19 cellular contexts compared by ENCODE assay signal in the genomic region with DNA sequence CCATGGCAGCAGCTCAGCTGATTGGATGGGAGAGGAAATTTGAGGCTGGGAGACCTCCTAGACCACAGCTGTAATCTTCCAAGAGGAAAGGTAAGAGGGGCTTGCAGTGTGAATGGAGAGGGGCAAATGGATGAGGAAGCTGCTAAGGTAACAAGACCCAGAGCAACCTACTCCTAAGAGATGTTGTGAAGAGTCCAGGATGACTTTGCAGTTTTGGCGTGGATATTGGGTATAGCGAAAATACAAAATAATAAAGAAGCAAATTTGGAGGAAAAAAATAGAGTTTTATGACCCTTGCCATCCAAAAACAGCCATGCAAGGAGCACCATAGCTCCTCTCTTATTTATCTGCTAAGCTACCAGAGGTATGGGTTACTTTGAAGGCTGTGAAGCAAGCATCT.
DNase-seq lines count a peak whose midpoint lies in the region; ATAC-seq, FAIRE-seq and TF ChIP-seq lines count a peak whose summit lies in the region.
"Had no signal": no experiment of that assay in that cellular context is flagged by ENCODE, and none has a peak within 500 bp of the region (broad histone marks: within the 10 kb centered on the region; RNA-seq: fewer than 3 reads in every experiment).

No MANE protein-coding gene starts in this region.

- no peaks in the 10 kb centered on the region for H3K79me1 ChIP-seq in H1 (ENCODE audit: low read depth, low read length)

- H3K23ac ChIP-seq in H1 (ENCODE audit: insufficient read length) = no peak overlapping the region

- H4K20me1 ChIP-seq in OCI-LY3 (ENCODE audit: insufficient read depth, low read length) (no peaks in the 10 kb centered on the region), H1 (replicated peaks in 1 of 2; ENCODE audit: control insufficient read depth in 1 of 2, insufficient read depth in 2 of 2, low read length in 2 of 2) (no peaks in the 10 kb centered on the region)
- H4K20me1 ChIP-seq: BLaER1 had no signal

- no peaks in the 10 kb centered on the region for H3K9me3 ChIP-seq in OCI-LY3 (ENCODE audit: insufficient read depth, low read length)
- H3K9me3 ChIP-seq in H1 (ENCODE audit: insufficient read depth in 2 of 2, low read depth in 1 of 2, low read length in 1 of 2) = no peaks in the 10 kb centered on the region
- H3K9me3 ChIP-seq: BLaER1, Caco-2, HAP-1 had no signal

- H3K4me1 ChIP-seq in OCI-LY3 (ENCODE audit: low read length) (peaks cover 58% of the 10 kb centered on the region), H1 (replicated peaks in 1 of 4; ENCODE audit: control insufficient read depth in 3 of 4, insufficient read depth in 4 of 4, low read length in 3 of 4) (peaks cover 0 to 10% (median 4%) of the 10 kb centered on the region in 4 experiments; a peak in 4 of 7 replicates)
- H3K4me1 ChIP-seq: Caco-2, HAP-1 had no signal

- no peak for TF ChIP-seq EP300 in H1 (IDR thresholded peaks at IDR 0.05; ENCODE audit: borderline replicate concordance in 1 of 2, low read depth in 2 of 2, low read length in 2 of 2)

- H2BK5ac ChIP-seq in H1 (ENCODE audit: low read depth, low read length) = no peak overlapping the region

- no peak overlapping the region for H3K18ac ChIP-seq in H1 (ENCODE audit: extremely low read depth, low read length)

- H3K27me3 ChIP-seq in OCI-LY3 (ENCODE audit: low read depth, low read length) (0 out of 2 replicates have a peak, but pooled peaks cover 12% of the 10 kb centered on the region), H1 (replicated peaks in 1 of 4; ENCODE audit: control insufficient read depth in 3 of 4, extremely low read depth in 1 of 4, insufficient read depth in 3 of 4, low read length in 3 of 4) (no peaks in the 10 kb centered on the region)
- H3K27me3 ChIP-seq: BLaER1 had no signal

- H3K36me3 ChIP-seq in OCI-LY3 (replicated peaks; ENCODE audit: low read depth, low read length) (no peaks in the 10 kb centered on the region), H1 (ENCODE audit: control insufficient read depth in 2 of 4, insufficient read depth in 4 of 4, low read length in 3 of 4) (no peaks in the 10 kb centered on the region)
- H3K36me3 ChIP-seq: BLaER1, HAP-1 had no signal

- CTCF ChIA-PET in H1 (lab: Charles Lee; ENCODE audit: partially characterized antibody) = interaction anchor here (1.8 to 2.9 kb wide), 2 partner anchors 17 to 32 kb away, joined by 5 to 10 read pairs; no protein-coding TSS in a partner anchor

- no peak overlapping the region for H4K5ac ChIP-seq in H1 (ENCODE audit: insufficient read length, low read depth, low read length)

- no peak for TF ChIP-seq RAD21 in H1 (IDR thresholded peaks at IDR 0.05 in 1 of 2, conservative IDR thresholded peaks at IDR 0.05 in 1 of 2; ENCODE audit: low read depth in 2 of 2, low read length in 2 of 2)

- DNase-seq in GM19239 (ENCODE audit: insufficient read length, low spot score) = no peak
- DNase-seq in H1 (ENCODE audit: low read depth in 1 of 2, low spot score in 2 of 2) = no peak
- no peak for DNase-seq in NCI-H2081 (lab: John Stamatoyannopoulos, UW)
- DNase-seq: Caco-2; CD4-positive, CD25-positive, alpha-beta regulatory T cell; CD8-positive, alpha-beta T cell; DMS79; EL; GDM1; HFFc6 had no signal

- peak overlapping the region; percentile 39; the same call in 1 of the 2 replicates for H3K4me3 ChIP-seq in OCI-LY3 (ENCODE audit: low read length)
- no peak overlapping the region for H3K4me3 ChIP-seq in H1 (ENCODE audit: extremely low read depth in 1 of 4, insufficient read depth in 2 of 4, low read depth in 3 of 4, low read length in 4 of 4)
- H3K4me3 ChIP-seq: BLaER1, GM12878, GM23338, HAP-1 had no signal

- no peak overlapping the region for H2AK5ac ChIP-seq in H1 (ENCODE audit: low read depth, low read length)

- FAIRE-seq in GM19239 (lab: Jason Lieb, UNC) (peak; percentile 42), H1 (lab: Jason Lieb, UNC) (no peak)
- FAIRE-seq: GM12878, H54 had no signal

- no peaks in the 10 kb centered on the region for H3K79me2 ChIP-seq in OCI-LY3 (ENCODE audit: low read length)
- no peaks in the 10 kb centered on the region for H3K79me2 ChIP-seq in H1 (ENCODE audit: control insufficient read depth in 1 of 2, insufficient read depth in 2 of 2, low read length in 2 of 2)

- POLR2A ChIA-PET in H1 (lab: Charles Lee; ENCODE audit: partially characterized antibody) = no interaction called here

- no peak for TF ChIP-seq POLR2A in H1 (IDR thresholded peaks at IDR 0.05; ENCODE audit: control extremely low read depth in 1 of 2, low read depth in 2 of 2, low read length in 2 of 2)

- 89 to 100% methylated on average over 2 of the region's 2 CpGs for WGBS in H1 (ENCODE audit: extremely low coverage in 1 of 2, insufficient coverage in 1 of 2, insufficient read length in 1 of 2, insufficient replicate concordance in 2 of 2, low coverage in 1 of 2, low lambda C conversion rate in 2 of 2, missing lambda C conversion rate in 1 of 2), 2 experiments

- 0 out of 2 replicates have a peak overlapping the region, but pooled peaks have one; percentile 35 for H2BK20ac ChIP-seq in H1 (ENCODE audit: low read length)

- H3K27ac ChIP-seq in OCI-LY3 (ENCODE audit: low read length) (no peak overlapping the region), H1 (ENCODE audit: low read depth, low read length) (no peak overlapping the region)
- H3K27ac ChIP-seq: BLaER1, C4-2B had no signal

- no peak overlapping the region for H2BK120ac ChIP-seq in H1 (replicated peaks; ENCODE audit: low read depth, low read length)

- 0 out of 2 replicates have a peak overlapping the region, but pooled peaks have one; percentile 54 for H2BK15ac ChIP-seq in H1 (ENCODE audit: low read length)

- no peak overlapping the region for H3K4ac ChIP-seq in H1 (replicated peaks; ENCODE audit: insufficient read length, low read depth, low read length)

- H3K14ac ChIP-seq in H1 (ENCODE audit: insufficient read length) = no peak overlapping the region

- H3K23me2 ChIP-seq in H1 (ENCODE audit: low read depth, low read length) = no peaks in the 10 kb centered on the region

- no peak overlapping the region for H4K8ac ChIP-seq in H1 (ENCODE audit: extremely low read depth, insufficient read depth, low read length)

- no peak overlapping the region for H2BK12ac ChIP-seq in H1 (ENCODE audit: low read depth, low read length)

- ATAC-seq in GM19324 (IDR thresholded peaks at IDR 0.05; ENCODE audit: low FRiP score, unreplicated experiment) (no peak), GM19467 (IDR thresholded peaks at IDR 0.05; ENCODE audit: unreplicated experiment) (no peak)
- ATAC-seq: CD8-positive, alpha-beta T cell; GM12878; GM23338 had no signal

- H3K9ac ChIP-seq in OCI-LY3 (ENCODE audit: low read length) (no peak overlapping the region), H1 (replicated peaks in 1 of 4; ENCODE audit: extremely low read depth in 1 of 4, low read depth in 3 of 4, low read length in 3 of 4) (no peak overlapping the region)
- H3K9ac ChIP-seq: BLaER1 had no signal

- no peak overlapping the region for H3K56ac ChIP-seq in H1 (replicated peaks; ENCODE audit: insufficient read length, low read depth, low read length)

- TF ChIP-seq CTCF in OCI-LY3 (IDR thresholded peaks at IDR 0.05; ENCODE audit: low read depth, low read length) = no peak
- TF ChIP-seq CTCF in H1 (IDR thresholded peaks at IDR 0.05; ENCODE audit: control extremely low read depth in 1 of 3, insufficient read depth in 1 of 3, low read depth in 1 of 3, low read length in 3 of 3) = no peak

- H2AFZ ChIP-seq in OCI-LY3 (ENCODE audit: low read depth, low read length) (0 out of 2 replicates have a peak overlapping the region, but pooled peaks have one; percentile 24), H1 (ENCODE audit: low read length) (no peak overlapping the region)
- H2AFZ ChIP-seq: GM23338 had no signal

- H3K4me2 ChIP-seq in OCI-LY3 (ENCODE audit: low read length) = peak overlapping the region; percentile 87
- H3K4me2 ChIP-seq in H1 (ENCODE audit: insufficient read depth in 1 of 2, low read depth in 2 of 2, low read length in 2 of 2) = no peak overlapping the region
- H3K4me2 ChIP-seq: BLaER1, GM23338 had no signal

- no peak overlapping the region for H4K91ac ChIP-seq in H1 (replicated peaks; ENCODE audit: insufficient read length, low read length)
